ENCODE assay signal across 8 cellular contexts in the genomic region with DNA sequence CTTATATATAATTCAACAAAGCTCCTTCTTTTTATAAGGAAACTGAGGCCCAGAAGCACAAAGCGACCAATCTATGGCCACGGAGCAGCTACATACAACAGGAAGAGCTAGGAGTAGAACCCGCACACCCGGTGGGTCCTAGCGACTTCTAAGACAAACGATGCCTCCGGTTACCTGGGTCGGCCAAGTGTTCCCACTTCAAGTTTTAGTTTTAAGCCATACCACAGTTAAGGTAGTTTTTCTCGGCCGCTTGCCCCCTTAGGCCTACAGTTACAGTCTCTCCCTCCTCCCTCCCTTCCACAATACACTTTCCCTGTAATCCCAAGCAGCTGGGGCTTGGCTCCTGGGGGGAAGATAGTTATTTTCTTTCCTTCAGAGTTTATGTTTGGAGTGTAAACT. TPM values are rescaled to one million over a fixed set of nuclear protein-coding genes. Genes with fewer than 3 reads are reported as not detected.
DNase-seq lines count a peak whose midpoint lies in the region; ATAC-seq, FAIRE-seq and TF ChIP-seq lines count a peak whose summit lies in the region.

No MANE protein-coding gene starts in this region.

- TF ChIP-seq CTCF in hepatocyte (IDR thresholded peaks at IDR 0.05; ENCODE audit: poor library complexity) = no peak

- H2AFZ ChIP-seq in hepatocyte = peak overlapping the region; percentile 77

- peaks cover 35% of the 10 kb centered on the region for H3K4me1 ChIP-seq in hepatocyte (ENCODE audit: insufficient read depth)
- peaks cover 18 to 45% (median 34%) of the 10 kb centered on the region in 3 donors for H3K4me1 ChIP-seq in skeletal muscle tissue (ENCODE audit: control insufficient read depth in 3 of 3, insufficient read depth in 3 of 3, low read length in 3 of 3)

- FAIRE-seq in GM12891 (lab: Jason Lieb, UNC) = no peak

- peak overlapping the region; percentile 94 to 98 (median 97) for H3K9ac ChIP-seq in skeletal muscle tissue (ENCODE audit: low read depth in 1 of 3, low read length in 3 of 3)

- H3K27me3 ChIP-seq in hepatocyte = no peaks in the 10 kb centered on the region
- no peaks in the 10 kb centered on the region for H3K27me3 ChIP-seq in skeletal muscle tissue (ENCODE audit: control insufficient read depth in 3 of 3, insufficient read depth in 3 of 3, low read length in 3 of 3)

- peaks cover 33% of the 10 kb centered on the region for H3K36me3 ChIP-seq in KOPT-K1 (ENCODE audit: insufficient read depth, low read length)
- no peaks in the 10 kb centered on the region for H3K36me3 ChIP-seq in hepatocyte (replicated peaks; ENCODE audit: insufficient read depth, low read depth)
- peaks cover 0 to 10% (median 0%) of the 10 kb centered on the region in 3 donors for H3K36me3 ChIP-seq in skeletal muscle tissue (ENCODE audit: control insufficient read depth in 3 of 3, insufficient read depth in 3 of 3, low read length in 3 of 3)

- H4K20me1 ChIP-seq in hepatocyte (ENCODE audit: insufficient read depth, poor library complexity, severe bottlenecking) = peaks cover 5% of the 10 kb centered on the region

- ATAC-seq in GM21515 (IDR thresholded peaks at IDR 0.05; ENCODE audit: unreplicated experiment) = peak; percentile 10
- ATAC-seq in activated naive CD4-positive, alpha-beta T cell treated with anti-CD3 and anti-CD28 coated beads, Interleukin-2, amount 50 U/mL, for 72 hours = peak; percentile 11 to 23

- peaks cover 8 to 37% of the 10 kb centered on the region in 2 donors for H3K36me3 Mint-ChIP-seq in activated naive CD4-positive, alpha-beta T cell treated with anti-CD3 and anti-CD28 coated beads, Interleukin-2, amount 50 U/mL, for 72 hours

- DNase-seq in D341Med (ENCODE audit: low spot score) (peak; percentile 36), hepatocyte (ENCODE audit: low spot score) (peak; percentile 14), GM12891 (ENCODE audit: insufficient read length, low spot score) (no peak), epidermal melanocyte (ENCODE audit: insufficient read length, low spot score) (no peak)
- peak in 1 of 2 donors; percentile 26 for DNase-seq in activated naive CD4-positive, alpha-beta T cell treated with anti-CD3 and anti-CD28 coated beads, Interleukin-2, amount 50 U/mL, for 72 hours (ENCODE audit: low spot score in 2 of 2)

- no peaks in the 10 kb centered on the region for H3K9me2 ChIP-seq in hepatocyte (replicated peaks; ENCODE audit: insufficient read depth)

- no peaks in the 10 kb centered on the region for H3K9me3 Mint-ChIP-seq in activated naive CD4-positive, alpha-beta T cell treated with anti-CD3 and anti-CD28 coated beads, Interleukin-2, amount 50 U/mL, for 72 hours

- 0% methylated on average over 10 of the region's 10 CpGs for WGBS in hepatocyte (ENCODE audit: low lambda C conversion rate, missing lambda C conversion rate)

- TF ChIP-seq POLR2A in GM12891 (IDR thresholded peaks at IDR 0.05; ENCODE audit: low read depth, low read length) = no peak

- H3K4me3 ChIP-seq in hepatocyte = peak overlapping the region; percentile 51
- H3K4me3 ChIP-seq in skeletal muscle tissue (ENCODE audit: low read length in 3 of 3) = peak overlapping the region; percentile 92 to 95 (median 95)

- peak overlapping the region; percentile 88 for H3K4me2 ChIP-seq in hepatocyte

- H3K27ac Mint-ChIP-seq in activated naive CD4-positive, alpha-beta T cell treated with anti-CD3 and anti-CD28 coated beads, Interleukin-2, amount 50 U/mL, for 72 hours = peak overlapping the region; percentile 98 to 99

- H3K9me3 ChIP-seq in KOPT-K1 (ENCODE audit: insufficient read depth, low read length, poor library complexity, severe bottlenecking) (no peaks in the 10 kb centered on the region), hepatocyte (ENCODE audit: low read depth) (no peaks in the 10 kb centered on the region), skeletal muscle tissue (ENCODE audit: control insufficient read depth in 3 of 3, low read length in 3 of 3) (no peaks in the 10 kb centered on the region)

- peaks cover 86% of the 10 kb centered on the region for H3K79me2 ChIP-seq in hepatocyte

- H3K27ac ChIP-seq in KOPT-K1 (ENCODE audit: low read depth, low read length, poor library complexity, severe bottlenecking) (peak overlapping the region; percentile 78), hepatocyte (peak overlapping the region; percentile 89), skeletal muscle tissue (ENCODE audit: low read depth, low read length) (peak overlapping the region; percentile 91)

TF ChIP-seq in GM12891, 5 proteins besides CTCF, POLR2A, EP300 and RAD21:
- TF ChIP-seq PAX5 (IDR thresholded peaks at IDR 0.05; ENCODE audit: insufficient read depth, low read length, severe bottlenecking) = no peak
- TF ChIP-seq POU2F2 (IDR thresholded peaks at IDR 0.05; ENCODE audit: low read depth, low read length) = no peak
- TF ChIP-seq SPI1 (IDR thresholded peaks at IDR 0.05; ENCODE audit: low read depth, low read length) = no peak
- no peak for TF ChIP-seq POLR2AphosphoS5 (IDR thresholded peaks at IDR 0.05; ENCODE audit: low read depth, low read length)
- no peak for TF ChIP-seq TAF1 (IDR thresholded peaks at IDR 0.05; ENCODE audit: low read depth, low read length)

RNA-seq across cellular contexts. Expression of a gene that starts 0.5 kb away (rescaled TPM):
- total RNA-seq in activated naive CD4-positive, alpha-beta T cell treated with anti-CD3 and anti-CD28 coated beads, Interleukin-2, amount 50 U/mL, for 72 hours = 10 to 100 TPM; 14.8 to 28.9 TPM
- total RNA-seq in hepatocyte (18.7 and 19.6 TPM in 2 replicates), skeletal muscle tissue (5.7 TPM)
- polyA plus RNA-seq in hepatocyte = 27.3 and 29.3 TPM in 2 replicates
- 11.6 TPM for polyA plus RNA-seq in GM12891 (2012; ENCODE audit: low read depth, missing spikeins)

RNA-seq across cellular contexts. Expression of a gene that starts 0.8 kb away (rescaled TPM):
- 10 to 100 TPM; 29.7 to 31.0 TPM for total RNA-seq in activated naive CD4-positive, alpha-beta T cell treated with anti-CD3 and anti-CD28 coated beads, Interleukin-2, amount 50 U/mL, for 72 hours
- 15.8 and 21.6 TPM in 2 replicates for total RNA-seq in hepatocyte
- polyA plus RNA-seq in hepatocyte = 28.8 and 32.5 TPM in 2 replicates
- total RNA-seq in skeletal muscle tissue = 9.9 TPM
- 23.8 TPM for polyA plus RNA-seq in GM12891 (2012; ENCODE audit: low read depth, missing spikeins)

Comparison
In these comparisons a context has a peak if more than half of its experiments do, and no peak if none do; other contexts are left out.
1. DNase-seq: peak in D341Med (single experiment) and hepatocyte (single experiment); none in GM12891 (single experiment) and epidermal melanocyte (single experiment).
2. Peak in every context shown above with its lines, with median percentiles within 50 percentile points of each other: H3K27ac ChIP-seq.